In the genomic region with DNA sequence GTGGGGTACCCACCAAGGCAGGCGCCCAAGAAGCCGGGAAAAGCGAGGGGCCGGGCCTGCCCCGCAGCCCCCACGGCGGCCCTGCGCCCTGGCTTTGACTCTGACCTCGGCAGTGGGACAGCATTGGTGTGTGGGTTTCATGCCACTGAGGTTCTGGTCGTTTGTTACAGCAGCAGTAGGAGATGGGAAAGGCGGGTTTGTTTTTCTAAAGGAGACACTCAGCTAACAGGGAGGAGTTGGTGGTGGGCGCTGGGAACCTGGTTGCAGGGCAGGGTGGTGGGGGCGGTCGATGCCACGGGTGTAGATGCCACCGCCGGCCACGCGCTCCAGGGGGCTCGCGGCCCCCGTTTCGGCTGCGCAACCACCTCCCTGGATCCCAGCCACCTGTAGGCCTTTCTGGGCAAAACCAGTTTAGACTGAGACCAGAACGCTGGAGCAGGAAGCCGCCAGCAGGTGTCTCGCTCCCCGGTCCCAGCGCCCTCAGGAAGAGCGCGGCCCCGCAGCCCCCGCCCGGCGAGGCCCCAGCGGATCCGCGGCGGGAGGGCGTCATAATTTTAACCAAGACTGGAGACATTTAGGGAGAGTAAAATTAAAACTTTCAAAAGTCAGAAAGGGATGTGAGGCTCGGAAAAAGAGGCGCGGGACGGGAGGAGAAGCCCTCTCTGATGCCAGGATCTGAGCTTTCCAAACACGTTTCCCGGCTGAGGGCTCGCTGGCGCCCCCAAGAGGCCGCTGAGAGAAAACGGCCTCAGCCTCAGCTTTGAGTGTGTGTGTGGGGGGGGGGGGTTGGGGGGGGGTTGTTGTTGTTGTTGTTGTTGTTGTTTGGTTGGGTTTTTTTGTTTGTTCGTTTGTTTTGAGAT, we compare ENCODE assay signal across 8 cellular contexts. TPM values are rescaled to one million over a fixed set of nuclear protein-coding genes. Genes with fewer than 3 reads are reported as not detected.
DNase-seq lines count a peak whose midpoint lies in the region; ATAC-seq and TF ChIP-seq lines count a peak whose summit lies in the region.

No MANE protein-coding gene starts in this region.

- no peaks in the 10 kb centered on the region for H3K36me3 ChIP-seq in prostate gland

- peak overlapping the region; percentile 68 to 73 for H3K27ac ChIP-seq in prostate gland

- ATAC-seq in GM21723 (IDR thresholded peaks at IDR 0.05; ENCODE audit: unreplicated experiment) (peak; percentile 91), left cardiac atrium (peak; percentile 91 to 93), HG03439 (IDR thresholded peaks at IDR 0.05; ENCODE audit: unreplicated experiment) (no peak)
- peak; percentile 87 for ATAC-seq in activated naive CD8-positive, alpha-beta T cell treated with anti-CD3 and anti-CD28 coated beads, Interleukin-2, amount 10 ng/mL, durations not matched to agents 7 days and 5 days (ENCODE audit: low read depth)

- H3K4me3 Mint-ChIP-seq in Calu3 (ENCODE audit: low read depth, unreplicated experiment) = peak overlapping the region; percentile 77
- peak overlapping the region; percentile 59 for H3K4me3 Mint-ChIP-seq in activated naive CD8-positive, alpha-beta T cell treated with anti-CD3 and anti-CD28 coated beads, Interleukin-2, amount 10 ng/mL, durations not matched to agents 7 days and 5 days

- POLR2A ChIA-PET in activated naive CD8-positive, alpha-beta T cell treated with anti-CD3 and anti-CD28 coated beads, Interleukin-2, amount 10 ng/mL, durations not matched to agents 7 days and 5 days (lab: Charles Lee) = interaction anchor here (0.6 to 0.7 kb wide), 2 partner anchors 36 to 99 kb away, joined by 3 to 5 read pairs; no protein-coding TSS in a partner anchor

- H3K9me3 Mint-ChIP-seq in Calu3 (ENCODE audit: low read depth, unreplicated experiment) = no peaks in the 10 kb centered on the region
- H3K9me3 Mint-ChIP-seq in activated naive CD8-positive, alpha-beta T cell treated with anti-CD3 and anti-CD28 coated beads, Interleukin-2, amount 10 ng/mL, durations not matched to agents 7 days and 5 days = no peaks in the 10 kb centered on the region

- H3K36me3 Mint-ChIP-seq in Calu3 (ENCODE audit: insufficient read depth, unreplicated experiment) = peaks cover 3% of the 10 kb centered on the region
- no peaks in the 10 kb centered on the region for H3K36me3 Mint-ChIP-seq in activated naive CD8-positive, alpha-beta T cell treated with anti-CD3 and anti-CD28 coated beads, Interleukin-2, amount 10 ng/mL, durations not matched to agents 7 days and 5 days

- CTCF ChIA-PET in Calu3 (lab: Charles Lee) = interaction anchor here (0.6 to 1.8 kb wide), 16 partner anchors 9 to 452 kb away, joined by 3 to 21 read pairs (median 6); a partner anchor contains a TSS

- BruUV-seq in Calu3 (replicated peaks; lab: Mats Ljungman, UMichigan) = no TSS peak

- TF ChIP-seq CTCF in Calu3 (IDR thresholded peaks at IDR 0.05; ENCODE audit: unreplicated experiment) (peak; percentile 90), LNCAP (IDR thresholded peaks at IDR 0.05) (peak; percentile 88), prostate gland (IDR thresholded peaks at IDR 0.05) (peak; percentile 20 to 88 (median 80))

- no peak overlapping the region for H3K27ac Mint-ChIP-seq in Calu3 (ENCODE audit: unreplicated experiment)
- no peak overlapping the region for H3K27ac Mint-ChIP-seq in activated naive CD8-positive, alpha-beta T cell treated with anti-CD3 and anti-CD28 coated beads, Interleukin-2, amount 10 ng/mL, durations not matched to agents 7 days and 5 days

- no peak for TF ChIP-seq POLR2A in prostate gland (IDR thresholded peaks at IDR 0.05)

- H3K27me3 ChIP-seq in prostate gland (replicated peaks; ENCODE audit: insufficient read depth) = no peaks in the 10 kb centered on the region

- H3K4me3 ChIP-seq in prostate gland = peak overlapping the region; percentile 22 to 31

- H3K9me3 ChIP-seq in prostate gland = no peaks in the 10 kb centered on the region

- H3K27me3 Mint-ChIP-seq in Calu3 (ENCODE audit: unreplicated experiment) = peaks cover 25% of the 10 kb centered on the region
- peaks cover 12% of the 10 kb centered on the region for H3K27me3 Mint-ChIP-seq in activated naive CD8-positive, alpha-beta T cell treated with anti-CD3 and anti-CD28 coated beads, Interleukin-2, amount 10 ng/mL, durations not matched to agents 7 days and 5 days

- intact Hi-C loops in Calu3 (cut with micrococcal nuclease; ENCODE audit: unreplicated experiment) (loop anchor here (1.0 kb wide), 1 partner anchor 37 kb away; a partner anchor contains a TSS), left cardiac atrium (cut with DNase I) (no loop called here), prostate gland (cut with DNase I) (loop anchor here (5.0 to 10.0 kb wide), 4 partner anchors 36 to 613 kb away; a partner anchor contains a TSS)

- peak; percentile 85 for DNase-seq in Calu3
- DNase-seq in SHP77 treated with DMSO at 0.1 percent for 48 hours (lab: John Stamatoyannopoulos, UW) = peak; percentile 48
- peak; percentile 75 for DNase-seq in activated naive CD8-positive, alpha-beta T cell treated with anti-CD3 and anti-CD28 coated beads, Interleukin-2, amount 10 ng/mL, durations not matched to agents 7 days and 5 days
- peak; percentile 72 for DNase-seq in left cardiac atrium
- DNase-seq in prostate gland (ENCODE audit: low spot score) = peak; percentile 65

- H3K4me1 Mint-ChIP-seq in Calu3 (ENCODE audit: low read depth, unreplicated experiment) = no peaks in the 10 kb centered on the region
- no peaks in the 10 kb centered on the region for H3K4me1 Mint-ChIP-seq in activated naive CD8-positive, alpha-beta T cell treated with anti-CD3 and anti-CD28 coated beads, Interleukin-2, amount 10 ng/mL, durations not matched to agents 7 days and 5 days

- WGBS in prostate gland = 16% methylated on average over 51 of the region's 51 CpGs

- no peaks in the 10 kb centered on the region for H3K4me1 ChIP-seq in prostate gland (replicated peaks)

RNA-seq across cellular contexts. Expression of a gene that starts 17.4 kb away (rescaled TPM):
- total RNA-seq in Calu3 (2022) = not detected in 2 replicates
- not detected for total RNA-seq in activated naive CD8-positive, alpha-beta T cell treated with anti-CD3 and anti-CD28 coated beads, Interleukin-2, amount 10 ng/mL, durations not matched to agents 7 days and 5 days
- 10 to 100 TPM; 11.4 to 17.2 TPM for total RNA-seq in left cardiac atrium
- not detected for total RNA-seq in prostate gland

RNA-seq across cellular contexts. Expression of a gene that starts 36.4 kb away (rescaled TPM):
- total RNA-seq in Calu3 (2022) (25.7 and 34.5 TPM in 2 replicates), left cardiac atrium (100 to 1,000 TPM; 211 to 254 TPM), prostate gland (100 to 1,000 TPM in 1 of 2 donors, 10 to 100 TPM in 1; 51.9 to 133 TPM)
- total RNA-seq in activated naive CD8-positive, alpha-beta T cell treated with anti-CD3 and anti-CD28 coated beads, Interleukin-2, amount 10 ng/mL, durations not matched to agents 7 days and 5 days = 10 to 100 TPM; 13.3 to 15.6 TPM

Comparison
In these comparisons a context has a peak if more than half of its experiments do, and no peak if none do; other contexts are left out.
1. RNA of a gene that starts 17.4 kb away (total RNA-seq): 11.4 to 17.2 TPM in left cardiac atrium; not detected in Calu3, not detected in activated naive CD8-positive, alpha-beta T cell treated with anti-CD3 and anti-CD28 coated beads, Interleukin-2, amount 10 ng/mL, durations not matched to agents 7 days and 5 days and not detected in prostate gland; every median in the first group is over 10 times any median in the second.
2. intact Hi-C loops: an anchor here in Calu3 (1.0 kb wide) and prostate gland (5.0 to 10.0 kb wide); none called in left cardiac atrium.
3. Peak in every context shown above with its lines, with median percentiles within 50 percentile points of each other: DNase-seq and CTCF ChIP-seq.